In the genomic region with DNA sequence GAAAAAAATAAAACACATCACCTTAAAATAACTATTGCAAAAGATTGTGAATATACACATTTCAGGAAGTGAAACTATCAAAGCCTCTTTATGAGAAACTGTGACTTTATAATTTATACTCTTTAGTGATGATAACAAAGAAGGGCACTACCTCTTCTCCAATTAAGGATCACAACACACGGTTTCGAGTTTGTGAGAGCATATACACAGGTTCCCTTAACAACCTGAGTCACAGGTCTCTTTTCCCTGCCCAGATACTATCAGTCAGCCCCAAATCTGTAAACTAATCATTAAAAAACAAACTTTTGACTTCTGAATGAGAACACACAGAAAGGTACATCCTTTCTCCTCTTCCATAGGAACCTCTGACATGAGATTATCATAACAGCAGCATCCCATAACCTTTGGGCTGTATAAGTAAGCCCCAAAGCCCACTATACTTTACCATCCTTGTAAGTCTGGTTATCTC, we compare ENCODE assay signal across 8 cellular contexts. TPM values are rescaled to one million over a fixed set of nuclear protein-coding genes. Genes with fewer than 3 reads are reported as not detected.
DNase-seq lines count a peak whose midpoint lies in the region; ATAC-seq, FAIRE-seq and TF ChIP-seq lines count a peak whose summit lies in the region.

No MANE protein-coding gene starts in this region.

- peak; percentile 65 for FAIRE-seq in urothelium cell line (lab: Jason Lieb, UNC)

- TF ChIP-seq CTCF in PC-9 (conservative IDR thresholded peaks at IDR 0.05) (no peak), left ventricle myocardium inferior (IDR thresholded peaks at IDR 0.05; ENCODE audit: borderline replicate concordance) (no peak)

- H4K20me1 ChIP-seq in PC-9 (ENCODE audit: insufficient read depth) = no peaks in the 10 kb centered on the region

- no peaks in the 10 kb centered on the region for H3K9me3 ChIP-seq in PC-9 (ENCODE audit: insufficient read depth, low read depth)
- H3K9me3 ChIP-seq in left ventricle myocardium inferior (replicated peaks) = no peaks in the 10 kb centered on the region

- no TSS peak for BruUV-seq in PC-9 (replicated peaks; lab: Mats Ljungman, UMichigan)

- H3K27ac ChIP-seq in PC-9 (peak overlapping the region; percentile 100), left ventricle myocardium inferior (replicated peaks) (peak overlapping the region; percentile 37)

- peak overlapping the region; percentile 84 for H3K4me2 ChIP-seq in PC-9

- peaks cover 41% of the 10 kb centered on the region for H3F3A ChIP-seq in PC-9 (ENCODE audit: insufficient read depth, low read depth)

- H3K4me3 ChIP-seq in PC-9 (peak overlapping the region; percentile 33), left ventricle myocardium inferior (no peak overlapping the region)

- peaks cover 30% of the 10 kb centered on the region for H3K36me3 ChIP-seq in PC-9 (ENCODE audit: low read depth)
- H3K36me3 ChIP-seq in left ventricle myocardium inferior = peaks cover 12% of the 10 kb centered on the region

- POLR2A ChIA-PET in PC-9 (lab: Charles Lee; ENCODE audit: unreplicated experiment) = interaction anchor here (0.7 kb wide), 1 partner anchor 90 kb away, joined by 12 read pairs; no protein-coding TSS in a partner anchor

- DNase-seq in activated CD4-positive, CD25-positive, alpha-beta regulatory T cell (lab: John Stamatoyannopoulos, UW) = no peak
- DNase-seq in PC-9 (peak in 1 of 2 experiments; percentile 81), left ventricle myocardium inferior (no peak), urothelium cell line (ENCODE audit: low spot score) (no peak), NCI-H446 treated with DMSO at 0.1 percent for 48 hours (lab: John Stamatoyannopoulos, UW) (no peak), activated gamma-delta T cell treated with Interleukin-2 at 50 U/mL for 16 hours (no peak)

- intact Hi-C loops in PC-9 (cut with micrococcal nuclease; ENCODE audit: unreplicated experiment) (loop anchor here (2.0 to 5.0 kb wide), 2 partner anchors 97 to 110 kb away; a partner anchor contains a TSS), left ventricle myocardium inferior (cut with micrococcal nuclease) (no loop called here)

- peaks cover 80% of the 10 kb centered on the region for H3K79me2 ChIP-seq in PC-9 (ENCODE audit: low read depth)

- CTCF ChIA-PET in PC-9 (lab: Charles Lee) = interaction anchor here (1.0 kb wide), 1 partner anchor 96 kb away, joined by 3 read pairs; no protein-coding TSS in a partner anchor

- H3K4me1 ChIP-seq in PC-9 (replicated peaks; ENCODE audit: insufficient read depth) (peaks cover 53% of the 10 kb centered on the region), left ventricle myocardium inferior (peaks cover 14% of the 10 kb centered on the region)

- ATAC-seq in activated CD4-positive, CD25-positive, alpha-beta regulatory T cell treated with anti-CD3 and anti-CD28 coated beads, Interleukin-2, amount 50 U/mL, for 24 hours = peak; percentile 76 to 77
- ATAC-seq in HG02943 (IDR thresholded peaks at IDR 0.05; ENCODE audit: low read depth, unreplicated experiment) = peak; percentile 43

- no peaks in the 10 kb centered on the region for H3K27me3 ChIP-seq in PC-9 (ENCODE audit: insufficient read depth, low read depth)
- no peaks in the 10 kb centered on the region for H3K27me3 ChIP-seq in left ventricle myocardium inferior (ENCODE audit: low read depth)

- no peaks in the 10 kb centered on the region for H3K9me2 ChIP-seq in PC-9 (ENCODE audit: insufficient read depth)

- H2AFZ ChIP-seq in PC-9 = no peak overlapping the region

RNA-seq across cellular contexts. Expression of a gene that starts 44.9 kb away (rescaled TPM):
- total RNA-seq in PC-9 (2021) (77.2 and 78.1 TPM in 2 replicates), left ventricle myocardium inferior (11.0 TPM)
